ENCODE assay signal across 8 cellular contexts in genomic region chr2:231706731-231707624, GRCh38.
DNase-seq lines count a peak whose midpoint lies in the region; ATAC-seq and TF ChIP-seq lines count a peak whose summit lies in the region.

No MANE protein-coding gene starts in this region.

- peak overlapping the region; percentile 91 for H3K4me3 Mint-ChIP-seq in central memory CD8-positive, alpha-beta T cell

- peaks cover 54% of the 10 kb centered on the region for H3K36me3 Mint-ChIP-seq in central memory CD8-positive, alpha-beta T cell (ENCODE audit: insufficient read depth)

- H3K4me1 Mint-ChIP-seq in central memory CD8-positive, alpha-beta T cell = peaks cover 21% of the 10 kb centered on the region

- ATAC-seq in GM18909 (IDR thresholded peaks at IDR 0.05; ENCODE audit: poor library complexity, unreplicated experiment) (peak; percentile 42), HG03175 (IDR thresholded peaks at IDR 0.05; ENCODE audit: unreplicated experiment) (peak; percentile 36)
- ATAC-seq in central memory CD8-positive, alpha-beta T cell (replicated peaks; ENCODE audit: extremely low read depth, poor library complexity, severe bottlenecking) = peak; percentile 37

- H3K27ac Mint-ChIP-seq in central memory CD8-positive, alpha-beta T cell (ENCODE audit: low read depth) = peak overlapping the region; percentile 100

- DNase-seq in AG09319 (ENCODE audit: extremely low read depth, low read depth) (peak; percentile 98), NCI-H2227 treated with DMSO at 0.1 percent for 48 hours (lab: John Stamatoyannopoulos, UW) (peak; percentile 99), islet precursor cell (peak; percentile 99)
- peak; percentile 93 to 97 (median 94) for DNase-seq in activated CD4-positive, CD25-positive, alpha-beta regulatory T cell (lab: John Stamatoyannopoulos, UW)
- peak; percentile 97 to 98 for DNase-seq in central memory CD8-positive, alpha-beta T cell (ENCODE audit: low spot score in 2 of 2)
- peak; percentile 95 to 97 (median 96) for DNase-seq in stimulated activated CD4-positive, alpha-beta T cell treated with anti-CD3 and anti-CD28 coated beads, Interleukin-12 subunit alpha, Interleukin-12 subunit beta, amount 100 ng/mL, for 48 hours (ENCODE audit: low read depth in 2 of 3, low spot score in 1 of 3)

- no peaks in the 10 kb centered on the region for H3K9me3 Mint-ChIP-seq in central memory CD8-positive, alpha-beta T cell

- peak; percentile 92 for TF ChIP-seq CTCF in AG09319 (IDR thresholded peaks at IDR 0.05; ENCODE audit: low read depth, low read length)

- H3K27me3 Mint-ChIP-seq in central memory CD8-positive, alpha-beta T cell = no peaks in the 10 kb centered on the region

Comparison
In these comparisons a context has a peak if more than half of its experiments do, and no peak if none do; other contexts are left out.
1. Peak in every context shown above with its lines: DNase-seq and ATAC-seq.